18 cellular contexts compared by ENCODE assay signal in genomic region chr2:128487650-128488387, GRCh38.
A peak's percentile ranks its signal among the peaks of the same experiment; 100 is the strongest.
DNase-seq lines count a peak whose midpoint lies in the region; ATAC-seq and TF ChIP-seq lines count a peak whose summit lies in the region.
"Had no signal": no experiment of that assay in that cellular context is flagged by ENCODE, and none has a peak within 500 bp of the region (broad histone marks: within the 10 kb centered on the region; RNA-seq: fewer than 3 reads in every experiment).

No MANE protein-coding gene starts in this region.

- CTCF ChIA-PET in HEK293T (lab: Yijun Ruan, JAX) = no interaction called here

- DNase-seq in GM23338 (ENCODE audit: low spot score) (no peak), mesendoderm (peak; percentile 23), stomach (peak; percentile 3), DMS 273 treated with DMSO at 0.1 percent for 48 hours (lab: John Stamatoyannopoulos, UW) (no peak), HEK293T (ENCODE audit: extremely low spot score) (no peak)
- DNase-seq in stimulated activated effector memory CD8-positive, alpha-beta T cell treated with anti-CD3 and anti-CD28 coated beads, Interleukin-12 subunit alpha, Interleukin-12 subunit beta, amount 100 ng/mL, for 72 hours (ENCODE audit: low spot score in 2 of 2) = no peak
- DNase-seq: MG63, NCI-H1092, NCI-H146, NCI-H2081, NCI-H510A, NCI-H774 had no signal

- H3K4me2 ChIP-seq in GM23338 (peak overlapping the region; percentile 66), Loucy (ENCODE audit: low read depth, low read length, poor library complexity, severe bottlenecking) (peak overlapping the region; percentile 92), mesendoderm (ENCODE audit: low read length) (no peak overlapping the region)
- H3K4me2 ChIP-seq: A549, KMS-11 had no signal

- intact Hi-C loops in stomach (cut with DNase I; ENCODE audit: low total_unique reads) = no loop called here

- H3K23ac ChIP-seq in mesendoderm (ENCODE audit: low read length) = no peak overlapping the region

- H3K27me3 ChIP-seq in GM23338 (ENCODE audit: insufficient read depth) (no peaks in the 10 kb centered on the region), Loucy (ENCODE audit: insufficient read depth, low read length, poor library complexity, severe bottlenecking) (no peaks in the 10 kb centered on the region), mesendoderm (ENCODE audit: insufficient read depth, low read length, poor library complexity) (no peaks in the 10 kb centered on the region), stomach (peaks cover 0 to 3% (median 0%) of the 10 kb centered on the region in 3 donors)
- H3K27me3 ChIP-seq: BLaER1 treated with 17β-estradiol and CSF1 and Interleukin-3, amounts not matched to agents 10 nM and 100 nM; MG63 had no signal

- no peaks in the 10 kb centered on the region for H3K9me3 ChIP-seq in Loucy (ENCODE audit: insufficient read depth, low read depth, low read length)
- peaks cover 0 to 9% (median 7%) of the 10 kb centered on the region in 4 donors for H3K9me3 ChIP-seq in stomach
- H3K9me3 ChIP-seq: A549, MG63 had no signal

- peaks cover 50% of the 10 kb centered on the region for H3K4me1 Mint-ChIP-seq in GM23338
- no peaks in the 10 kb centered on the region for H3K4me1 Mint-ChIP-seq in stimulated activated effector memory CD8-positive, alpha-beta T cell treated with anti-CD3 and anti-CD28 coated beads, Interleukin-12 subunit alpha, Interleukin-12 subunit beta, amount 100 ng/mL, for 72 hours

- H4K5ac ChIP-seq in mesendoderm (ENCODE audit: low read length) = no peak overlapping the region

- H2AFZ ChIP-seq in GM23338 (peak overlapping the region; percentile 34; the same call in 1 of the 2 replicates), Loucy (ENCODE audit: low read length) (no peak overlapping the region)

- H3K27ac Mint-ChIP-seq in GM23338 = no peak overlapping the region; the same call in 1 of the 2 replicates
- no peak overlapping the region for H3K27ac Mint-ChIP-seq in stimulated activated effector memory CD8-positive, alpha-beta T cell treated with anti-CD3 and anti-CD28 coated beads, Interleukin-12 subunit alpha, Interleukin-12 subunit beta, amount 100 ng/mL, for 72 hours

- peaks cover 16% of the 10 kb centered on the region for H3F3A ChIP-seq in GM23338 (replicated peaks; ENCODE audit: low read depth)
- peaks cover 18% of the 10 kb centered on the region; the same call in 1 of the 2 replicates for H3F3A ChIP-seq in Loucy (ENCODE audit: low read depth)

- no peaks in the 10 kb centered on the region; the same call in 2 of the 3 replicates for H3K36me3 Mint-ChIP-seq in GM23338 (ENCODE audit: low read depth)
- H3K36me3 Mint-ChIP-seq in stimulated activated effector memory CD8-positive, alpha-beta T cell treated with anti-CD3 and anti-CD28 coated beads, Interleukin-12 subunit alpha, Interleukin-12 subunit beta, amount 100 ng/mL, for 72 hours = no peaks in the 10 kb centered on the region

- H3K36me3 ChIP-seq in GM23338 (ENCODE audit: insufficient read depth) = no peaks in the 10 kb centered on the region
- H3K36me3 ChIP-seq in Loucy (ENCODE audit: insufficient read depth, low read length) = no peaks in the 10 kb centered on the region
- no peaks in the 10 kb centered on the region for H3K36me3 ChIP-seq in mesendoderm (ENCODE audit: control insufficient read depth, insufficient read depth, low read length)
- no peaks in the 10 kb centered on the region for H3K36me3 ChIP-seq in stomach
- H3K36me3 ChIP-seq: MG63 had no signal

- H3K4ac ChIP-seq in mesendoderm (ENCODE audit: low read depth, low read length) = no peak overlapping the region

- H2BK120ac ChIP-seq in mesendoderm (ENCODE audit: low read depth, low read length) = no peak overlapping the region

- H4K8ac ChIP-seq in mesendoderm (ENCODE audit: low read depth, low read length) = no peak overlapping the region

- peaks cover 50% of the 10 kb centered on the region for H3K4me1 ChIP-seq in GM23338 (ENCODE audit: insufficient read depth)
- peaks cover 71% of the 10 kb centered on the region for H3K4me1 ChIP-seq in Loucy (ENCODE audit: insufficient read depth, low read length, poor library complexity, severe bottlenecking)
- H3K4me1 ChIP-seq in mesendoderm (ENCODE audit: control insufficient read depth, low read depth, low read length) = peaks cover 10% of the 10 kb centered on the region
- peaks cover 0 to 3% (median 0%) of the 10 kb centered on the region in 4 donors for H3K4me1 ChIP-seq in stomach
- H3K4me1 ChIP-seq: A549 had no signal

- no peaks in the 10 kb centered on the region; the same call in 1 of the 3 replicates for H3K9me3 Mint-ChIP-seq in GM23338
- H3K9me3 Mint-ChIP-seq in stimulated activated effector memory CD8-positive, alpha-beta T cell treated with anti-CD3 and anti-CD28 coated beads, Interleukin-12 subunit alpha, Interleukin-12 subunit beta, amount 100 ng/mL, for 72 hours = no peaks in the 10 kb centered on the region

- no peak for ATAC-seq in GM23338
- no peak for ATAC-seq in stimulated activated effector memory CD8-positive, alpha-beta T cell treated with anti-CD3 and anti-CD28 coated beads, Interleukin-12 subunit alpha, Interleukin-12 subunit beta, amount 100 ng/mL, for 72 hours
- ATAC-seq: A549, HCT116, Panc1 had no signal

- H3K27ac ChIP-seq in GM23338 (ENCODE audit: low read depth) (no peak overlapping the region), mesendoderm (ENCODE audit: low read depth, low read length) (no peak overlapping the region), stomach (no peak overlapping the region)
- H3K27ac ChIP-seq: A549; BLaER1 treated with 17β-estradiol and CSF1 and Interleukin-3, amounts not matched to agents 10 nM and 100 nM; KMS-11 had no signal

- H4K20me1 ChIP-seq in GM23338 (replicated peaks; ENCODE audit: insufficient read depth) = no peaks in the 10 kb centered on the region
- no peaks in the 10 kb centered on the region for H4K20me1 ChIP-seq in Loucy (ENCODE audit: insufficient read depth, low read length, poor library complexity, severe bottlenecking)
- H4K20me1 ChIP-seq: BLaER1 treated with 17β-estradiol and CSF1 and Interleukin-3, amounts not matched to agents 10 nM and 100 nM had no signal

- no peaks in the 10 kb centered on the region for H3K9me2 ChIP-seq in GM23338 (ENCODE audit: insufficient read depth)
- H3K9me2 ChIP-seq in Loucy (replicated peaks; ENCODE audit: low read depth, low read length) = no peaks in the 10 kb centered on the region

- peak overlapping the region; percentile 83 for H3K9ac ChIP-seq in Loucy (ENCODE audit: low read depth, low read length, poor library complexity, severe bottlenecking)
- H3K9ac ChIP-seq in mesendoderm (ENCODE audit: low read length) = no peak overlapping the region
- H3K9ac ChIP-seq: BLaER1 treated with 17β-estradiol and CSF1 and Interleukin-3, amounts not matched to agents 10 nM and 100 nM; KMS-11 had no signal

- no peak overlapping the region for H3K18ac ChIP-seq in mesendoderm (ENCODE audit: low read length)

- no CpG with 5 or more reads among the region's 3 CpGs for WGBS in mesendoderm (ENCODE audit: extremely low coverage, insufficient coverage, low lambda C conversion rate)
- 61 to 76% (median 68%) methylated on average over 3 of the region's 3 CpGs for WGBS in stomach, 5 donors

- no peak for TF ChIP-seq EP300 in stomach (IDR thresholded peaks at IDR 0.05)

- H2BK15ac ChIP-seq in mesendoderm (replicated peaks; ENCODE audit: low read depth) = no peak overlapping the region

- no peaks in the 10 kb centered on the region for H3K79me2 ChIP-seq in GM23338 (replicated peaks; ENCODE audit: insufficient read depth)
- H3K79me2 ChIP-seq in Loucy (ENCODE audit: insufficient read depth, low read length) = peaks cover 52% of the 10 kb centered on the region
- H3K79me2 ChIP-seq in mesendoderm (ENCODE audit: control insufficient read depth, insufficient read depth, low read length) = no peaks in the 10 kb centered on the region

- no peak for TF ChIP-seq POLR2A in stomach (IDR thresholded peaks at IDR 0.05)

- H3K56ac ChIP-seq in mesendoderm (ENCODE audit: low read length) = peak overlapping the region; percentile 57

- peaks cover 9% of the 10 kb centered on the region for H3K27me3 Mint-ChIP-seq in GM23338 (ENCODE audit: insufficient read depth, low read depth, poor library complexity)

- no peak for TF ChIP-seq CTCF in GM23338 (conservative IDR thresholded peaks at IDR 0.05; ENCODE audit: low read depth in 2 of 2)
- no peak for TF ChIP-seq CTCF in Loucy (conservative IDR thresholded peaks at IDR 0.05; ENCODE audit: low read length)
- no peak for TF ChIP-seq CTCF in stomach (IDR thresholded peaks at IDR 0.05)

- no peak overlapping the region for H2BK5ac ChIP-seq in mesendoderm (ENCODE audit: low read length)

- peak overlapping the region; percentile 61 for H2AK5ac ChIP-seq in mesendoderm (ENCODE audit: low read length)

- no peak overlapping the region for H3K4me3 Mint-ChIP-seq in GM23338
- no peak overlapping the region for H3K4me3 Mint-ChIP-seq in stimulated activated effector memory CD8-positive, alpha-beta T cell treated with anti-CD3 and anti-CD28 coated beads, Interleukin-12 subunit alpha, Interleukin-12 subunit beta, amount 100 ng/mL, for 72 hours

- H3K4me3 ChIP-seq in GM23338 (no peak overlapping the region), Loucy (ENCODE audit: low read length, poor library complexity, severe bottlenecking) (peak overlapping the region; percentile 74), mesendoderm (ENCODE audit: low read length) (no peak overlapping the region), stomach (no peak overlapping the region)
- H3K4me3 ChIP-seq: A549; BLaER1 treated with 17β-estradiol and CSF1 and Interleukin-3, amounts not matched to agents 10 nM and 100 nM; MG63 had no signal

- POLR2A ChIA-PET in HEK293T (lab: Yijun Ruan, JAX) = no interaction called here

- no peaks in the 10 kb centered on the region for H3K79me1 ChIP-seq in mesendoderm (ENCODE audit: low read length)

TF ChIP-seq in GM23338, 12 proteins besides CTCF, POLR2A, EP300 and RAD21 (continues in another document):
- TF ChIP-seq POLR2AphosphoS5 (IDR thresholded peaks at IDR 0.05; ENCODE audit: low read depth) (no peak), NANOG (IDR thresholded peaks at IDR 0.05; ENCODE audit: borderline replicate concordance) (no peak)

TF ChIP-seq in HEK293T, 16 proteins besides CTCF, POLR2A, EP300 and RAD21 (continues in another document):
- TF ChIP-seq NFRKB (IDR thresholded peaks at IDR 0.05) = no peak
- TF ChIP-seq ELF4 (IDR thresholded peaks at IDR 0.05) = no peak
- no peak for TF ChIP-seq SP1 (IDR thresholded peaks at IDR 0.05)
- no peak for TF ChIP-seq L3MBTL2 (conservative IDR thresholded peaks at IDR 0.05)
- TF ChIP-seq FOXA1 (IDR thresholded peaks at IDR 0.05) = no peak
- TF ChIP-seq ARNT (IDR thresholded peaks at IDR 0.05) = no peak
- TF ChIP-seq FOXM1 (IDR thresholded peaks at IDR 0.05; ENCODE audit: borderline replicate concordance) = no peak
- no peak for TF ChIP-seq HDGF (IDR thresholded peaks at IDR 0.05; ENCODE audit: borderline replicate concordance)
- no peak for TF ChIP-seq TARDBP (IDR thresholded peaks at IDR 0.05)
- no peak for TF ChIP-seq BHLHE40 (IDR thresholded peaks at IDR 0.05; ENCODE audit: borderline replicate concordance)
- TF ChIP-seq SUZ12 (IDR thresholded peaks at IDR 0.05) = no peak
- no peak for TF ChIP-seq ZNF384 (IDR thresholded peaks at IDR 0.05)
- no peak for TF ChIP-seq LEF1 (IDR thresholded peaks at IDR 0.05; ENCODE audit: borderline replicate concordance)

Comparison
In these comparisons a context has a peak if more than half of its experiments do, and no peak if none do; other contexts are left out.
1. DNase-seq: peak in mesendoderm (single experiment) and stomach (single experiment); none in GM23338 (single experiment), DMS 273 treated with DMSO at 0.1 percent for 48 hours (single experiment), HEK293T (single experiment) and stimulated activated effector memory CD8-positive, alpha-beta T cell treated with anti-CD3 and anti-CD28 coated beads, Interleukin-12 subunit alpha, Interleukin-12 subunit beta, amount 100 ng/mL, for 72 hours (0 of 2).